Comparison of ENCODE assay signal across 8 cellular contexts in the genomic region with DNA sequence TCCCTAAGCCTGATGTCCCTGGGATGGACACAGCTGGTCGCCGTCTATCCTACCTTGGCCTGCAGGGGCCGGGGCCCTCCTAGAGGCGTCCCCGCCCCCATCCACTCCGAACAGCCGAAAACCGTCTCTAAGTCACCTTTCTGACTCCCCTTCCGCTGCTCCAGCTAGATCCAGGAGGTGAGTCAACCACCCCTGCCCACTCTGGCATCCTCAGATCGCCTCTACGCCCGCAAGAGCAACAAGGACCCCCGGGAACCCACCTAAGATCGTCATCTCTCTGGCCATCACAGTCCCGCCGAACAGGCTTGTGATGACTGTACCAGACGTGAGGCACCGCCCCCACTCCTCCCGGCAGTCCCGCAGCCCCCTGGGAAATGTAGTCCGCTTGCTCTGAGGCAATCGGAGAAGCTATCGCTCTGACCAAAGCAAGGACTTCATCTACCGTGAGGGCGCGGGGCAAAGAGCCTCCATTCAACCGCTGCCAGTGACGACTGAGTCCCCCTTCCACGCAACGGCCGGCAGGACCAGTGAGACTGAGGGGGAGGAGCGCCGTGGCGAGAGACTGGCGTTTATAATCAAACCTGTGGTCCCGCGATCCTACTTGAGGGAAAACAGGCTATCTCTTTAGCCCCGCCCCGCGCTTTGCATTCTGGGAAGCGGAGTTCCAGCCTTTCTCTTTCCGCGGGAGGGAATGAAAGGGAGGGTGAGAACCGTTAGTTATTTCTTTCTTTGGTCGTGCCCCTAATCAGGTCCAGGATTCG. TPM values are rescaled to one million over a fixed set of nuclear protein-coding genes. Genes with fewer than 3 reads are reported as not detected.
DNase-seq lines count a peak whose midpoint lies in the region; ATAC-seq and TF ChIP-seq lines count a peak whose summit lies in the region.

Gene HSPA13, minus strand, starts transcription at position 312 of the 761 bp plus-strand sequence. Its CDS starts 27 bp downstream, at position 285.

- intact Hi-C loops in esophagus muscularis mucosa (cut with DNase I) = loop anchor here (5.0 kb wide), 1 partner anchor 679 kb away; the partner anchor contains the start of gene NRIP1

- H3K9ac ChIP-seq in KMS-11 = peak within 1 kb of the TSS; percentile 68

- H3K4me3 ChIP-seq in KMS-11 (IDR thresholded peaks at IDR 0.05; ENCODE audit: insufficient read depth, low read depth, low read length) = peak within 1 kb of the TSS; percentile 76
- H3K4me3 ChIP-seq in Peyer's patch = peak within 1 kb of the TSS; percentile 64 to 95 (median 68)
- peak within 1 kb of the TSS; percentile 70 to 90 (median 80) for H3K4me3 ChIP-seq in esophagus muscularis mucosa
- peak within 1 kb of the TSS; percentile 90 to 93 for H3K4me3 ChIP-seq in muscle layer of duodenum (ENCODE audit: low read depth in 1 of 2, low read length in 2 of 2)

- 0% methylated on average over 21 of the region's 46 CpGs for WGBS in esophagus muscularis mucosa

- DNase-seq in DMS79 (lab: John Stamatoyannopoulos, UW) (peak; percentile 99), Peyer's patch (peak; percentile 98 to 100 (median 99)), activated T-helper 1 cell treated with Interleukin-2 at 50 U/mL for 16 hours (ENCODE audit: low read depth) (peak; percentile 98), esophagus muscularis mucosa (ENCODE audit: extremely low spot score) (peak; percentile 100)
- peak; percentile 98 to 99 for DNase-seq in stimulated activated CD8-positive, alpha-beta memory T cell treated with anti-CD3 and anti-CD28 coated beads, Interleukin-7, amount 100 ng/mL, for 4 hours (ENCODE audit: low read depth in 2 of 2)

- no peak for TF ChIP-seq EP300 in esophagus muscularis mucosa (IDR thresholded peaks at IDR 0.05)

- no peaks in the 10 kb centered on the region for H3K27me3 ChIP-seq in KMS-11 (ENCODE audit: insufficient read depth, low read depth)
- H3K27me3 ChIP-seq in Peyer's patch = no peaks in the 10 kb centered on the region
- no peaks in the 10 kb centered on the region for H3K27me3 ChIP-seq in esophagus muscularis mucosa
- no peaks in the 10 kb centered on the region for H3K27me3 ChIP-seq in muscle layer of duodenum (ENCODE audit: low read depth, low read length)

- H3K4me1 ChIP-seq in KMS-11 (ENCODE audit: low read depth, poor library complexity, severe bottlenecking) (peaks cover 39% of the 10 kb centered on the region), Peyer's patch (peaks cover 0 to 27% (median 6%) of the 10 kb centered on the region in 4 donors), esophagus muscularis mucosa (peaks cover 8 to 39% (median 36%) of the 10 kb centered on the region in 4 donors), muscle layer of duodenum (ENCODE audit: control insufficient read depth in 1 of 2, insufficient read depth in 2 of 2, low read length in 2 of 2) (peaks cover 4 to 18% of the 10 kb centered on the region in 2 donors)

- TF ChIP-seq POLR2A in Peyer's patch (IDR thresholded peaks at IDR 0.05) (peak; percentile 46 to 69), esophagus muscularis mucosa (IDR thresholded peaks at IDR 0.05; ENCODE audit: low read depth) (no peak)

- H3K9me3 ChIP-seq in Peyer's patch (no peaks in the 10 kb centered on the region), esophagus muscularis mucosa (no peaks in the 10 kb centered on the region), muscle layer of duodenum (ENCODE audit: control insufficient read depth in 1 of 2, low read length in 2 of 2) (no peaks in the 10 kb centered on the region)

- peak within 1 kb of the TSS; percentile 97 for H3K4me2 ChIP-seq in KMS-11

- H3K36me3 ChIP-seq in KMS-11 (ENCODE audit: insufficient read depth) = peaks cover 6% of the 10 kb centered on the region; the same call in 1 of the 2 replicates
- H3K36me3 ChIP-seq in Peyer's patch = peaks cover 0 to under 1% (median 0%) of the 10 kb centered on the region in 3 donors
- H3K36me3 ChIP-seq in esophagus muscularis mucosa = peaks cover under 1 to 9% (median 5%) of the 10 kb centered on the region in 4 donors
- peaks cover 3 to 6% of the 10 kb centered on the region in 2 donors for H3K36me3 ChIP-seq in muscle layer of duodenum (ENCODE audit: control insufficient read depth in 1 of 2, insufficient read depth in 2 of 2, low read length in 2 of 2)

- peaks cover 42% of the 10 kb centered on the region for H3K79me2 ChIP-seq in KMS-11 (ENCODE audit: insufficient read depth, low read depth)

- TF ChIP-seq CTCF in KMS-11 (conservative IDR thresholded peaks at IDR 0.05; ENCODE audit: low read depth, low read length) (no peak), Peyer's patch (IDR thresholded peaks at IDR 0.05) (no peak), esophagus muscularis mucosa (IDR thresholded peaks at IDR 0.05) (no peak)

- H3K27ac ChIP-seq in KMS-11 (peak within 1 kb of the TSS; percentile 54), Peyer's patch (peak within 1 kb of the TSS; percentile 81 to 91 (median 87)), esophagus muscularis mucosa (replicated peaks in 1 of 4) (peak within 1 kb of the TSS; percentile 83 to 91 (median 91)), muscle layer of duodenum (ENCODE audit: low read length) (peak within 1 kb of the TSS; percentile 97)

- peak; percentile 98 for ATAC-seq in GM21737 (IDR thresholded peaks at IDR 0.05; ENCODE audit: unreplicated experiment)

- H4K20me1 ChIP-seq in KMS-11 (ENCODE audit: insufficient read depth) = no peaks in the 10 kb centered on the region

- peak within 1 kb of the TSS; percentile 92 for H2AFZ ChIP-seq in KMS-11 (ENCODE audit: low read depth)

RNA-seq across cellular contexts. Expression of gene HSPA13, which starts in this region (rescaled TPM):
- total RNA-seq in Peyer's patch (1 to 10 TPM; 3.7 to 9.1 (median 6.0) TPM), esophagus muscularis mucosa (10 to 100 TPM; 14.4 to 18.7 (median 15.4) TPM)

Comparison
In these comparisons a context has a peak if more than half of its experiments do, and no peak if none do; other contexts are left out.
1. Peak in every context shown above with its lines: DNase-seq, ATAC-seq, H3K4me3 ChIP-seq and H3K27ac ChIP-seq.